In genomic region chr5:124724357-124725039, GRCh38 we compare ENCODE assay signal across 12 cellular contexts. TPM values are rescaled to one million over a fixed set of nuclear protein-coding genes. Genes with fewer than 3 reads are reported as not detected.
DNase-seq lines count a peak whose midpoint lies in the region; ATAC-seq and TF ChIP-seq lines count a peak whose summit lies in the region.
"Had no signal": no experiment of that assay in that cellular context is flagged by ENCODE, and none has a peak within 500 bp of the region (broad histone marks: within the 10 kb centered on the region; RNA-seq: fewer than 3 reads in every experiment).

No MANE protein-coding gene starts in this region.

- RAD21 ChIA-PET in HCT116 (lab: Charles Lee; ENCODE audit: low non-redundant PET in 1 of 2, low total read pairs in 2 of 2, uncharacterized antibody in 2 of 2, unreplicated experiment in 2 of 2): no interaction called here

- ATAC-seq in GM18867 (IDR thresholded peaks at IDR 0.05; ENCODE audit: unreplicated experiment) (peak; percentile 56), HCT116 (peak; percentile 11; the same call in 1 of the 2 replicates), HG03575 (IDR thresholded peaks at IDR 0.05; ENCODE audit: extremely low read depth, insufficient number of reproducible peaks, low FRiP score, unreplicated experiment) (peak; percentile 32)
- no peak for ATAC-seq in activated CD8-positive, alpha-beta memory T cell treated with anti-CD3 and anti-CD28 coated beads, Interleukin-2, amount 10 ng/mL, durations not matched to agents 7 days and 5 days
- ATAC-seq: activated naive CD8-positive, alpha-beta T cell treated with anti-CD3 and anti-CD28 coated beads, Interleukin-2, amount 50 U/mL, for 24 hours had no signal

- H2AFZ ChIP-seq in HCT116 (ENCODE audit: low read depth, low read length, poor library complexity, severe bottlenecking): no peak overlapping the region

- no peak overlapping the region for H3K27ac ChIP-seq in HCT116 (ENCODE audit: low read depth, low read length)

- TF ChIP-seq CTCF in HCT116 (IDR thresholded peaks at IDR 0.05 in 2 of 3, conservative IDR thresholded peaks at IDR 0.05 in 1 of 3; ENCODE audit: borderline replicate concordance in 1 of 3, insufficient read depth in 1 of 3, low read depth in 2 of 3, low read length in 2 of 3): no peak

- DNase-seq in HCT116 (ENCODE audit: low read depth, low spot score) (no peak), KG1 (lab: John Stamatoyannopoulos, UW) (no peak), erythroblast (lab: John Stamatoyannopoulos, UW) (no peak)
- DNase-seq in activated CD4-positive, alpha-beta T cell treated with anti-CD3 and anti-CD28 coated beads for 48 hours: no peak
- no peak for DNase-seq in activated CD8-positive, alpha-beta memory T cell treated with anti-CD3 and anti-CD28 coated beads, Interleukin-2, amount 10 ng/mL, durations not matched to agents 7 days and 5 days
- DNase-seq: activated naive CD8-positive, alpha-beta T cell treated with anti-CD3 and anti-CD28 coated beads, Interleukin-2, amount 50 U/mL, for 24 hours; Calu3; foreskin fibroblast; NCI-H774 had no signal

- TF ChIP-seq RAD21 in HCT116 (IDR thresholded peaks at IDR 0.05; ENCODE audit: low read depth): no peak

- TF ChIP-seq POLR2A in HCT116 (IDR thresholded peaks at IDR 0.05; ENCODE audit: borderline replicate concordance, extremely low read depth, insufficient read depth, insufficient read length) (no peak), erythroblast (IDR thresholded peaks at IDR 0.05; ENCODE audit: low read length) (no peak)

- H3K27me3 Mint-ChIP-seq in activated CD8-positive, alpha-beta memory T cell treated with anti-CD3 and anti-CD28 coated beads, Interleukin-2, amount 10 ng/mL, durations not matched to agents 7 days and 5 days: no peaks in the 10 kb centered on the region

- 0 out of 2 replicates have a peak overlapping the region, but pooled peaks have one; percentile 13 for H3K4me2 ChIP-seq in HCT116 (ENCODE audit: low read length)

- no peak overlapping the region for H3K4me3 Mint-ChIP-seq in activated CD8-positive, alpha-beta memory T cell treated with anti-CD3 and anti-CD28 coated beads, Interleukin-2, amount 10 ng/mL, durations not matched to agents 7 days and 5 days
- H3K4me3 Mint-ChIP-seq: activated naive CD8-positive, alpha-beta T cell treated with anti-CD3 and anti-CD28 coated beads, Interleukin-2, amount 50 U/mL, for 24 hours; neural crest cell had no signal

- no peaks in the 10 kb centered on the region for H4K20me1 ChIP-seq in HCT116 (ENCODE audit: insufficient read depth)

- H3K4me1 ChIP-seq in HCT116 (ENCODE audit: control insufficient read depth in 1 of 2, insufficient read depth in 2 of 2, low read length in 2 of 2): peaks cover 0 to 7% of the 10 kb centered on the region in 2 experiments; a peak in 2 of 4 replicates

- intact Hi-C loops in HCT116 (cut with micrococcal nuclease): no loop called here

- no peaks in the 10 kb centered on the region for H3K9me2 ChIP-seq in HCT116 (ENCODE audit: insufficient read depth)

- CTCF ChIA-PET in HCT116 (lab: Charles Lee): no interaction called here
- CTCF ChIA-PET in activated CD8-positive, alpha-beta memory T cell treated with anti-CD3 and anti-CD28 coated beads, Interleukin-2, amount 10 ng/mL, durations not matched to agents 7 days and 5 days (lab: Charles Lee): no interaction called here

- no peak overlapping the region for H3K9ac ChIP-seq in HCT116 (ENCODE audit: low read length)

- POLR2A ChIA-PET in HCT116 (lab: Charles Lee): no interaction called here

- H3K27ac Mint-ChIP-seq in activated CD8-positive, alpha-beta memory T cell treated with anti-CD3 and anti-CD28 coated beads, Interleukin-2, amount 10 ng/mL, durations not matched to agents 7 days and 5 days: no peak overlapping the region
- H3K27ac Mint-ChIP-seq: activated naive CD8-positive, alpha-beta T cell treated with anti-CD3 and anti-CD28 coated beads, Interleukin-2, amount 50 U/mL, for 24 hours had no signal

- BruUV-seq in HCT116 (replicated peaks; lab: Mats Ljungman, UMichigan): no TSS peak

- H3K9me3 ChIP-seq in HCT116 (ENCODE audit: control insufficient read depth in 1 of 2, insufficient read depth in 1 of 2, low read depth in 1 of 2, low read length in 2 of 2): no peaks in the 10 kb centered on the region

- H3K4me3 ChIP-seq in HCT116 (replicated peaks in 1 of 2; ENCODE audit: low read depth in 1 of 2, low read length in 2 of 2): no peak overlapping the region

- H3K79me2 ChIP-seq in HCT116 (ENCODE audit: insufficient read depth, low read length): no peaks in the 10 kb centered on the region

- no peaks in the 10 kb centered on the region for H3K4me1 Mint-ChIP-seq in activated CD8-positive, alpha-beta memory T cell treated with anti-CD3 and anti-CD28 coated beads, Interleukin-2, amount 10 ng/mL, durations not matched to agents 7 days and 5 days
- H3K4me1 Mint-ChIP-seq: activated naive CD8-positive, alpha-beta T cell treated with anti-CD3 and anti-CD28 coated beads, Interleukin-2, amount 50 U/mL, for 24 hours had no signal

- no peaks in the 10 kb centered on the region for H3K27me3 ChIP-seq in HCT116 (ENCODE audit: insufficient read depth, low read length)

- H3K36me3 Mint-ChIP-seq in activated CD8-positive, alpha-beta memory T cell treated with anti-CD3 and anti-CD28 coated beads, Interleukin-2, amount 10 ng/mL, durations not matched to agents 7 days and 5 days: no peaks in the 10 kb centered on the region

- H3K9me3 Mint-ChIP-seq in activated CD8-positive, alpha-beta memory T cell treated with anti-CD3 and anti-CD28 coated beads, Interleukin-2, amount 10 ng/mL, durations not matched to agents 7 days and 5 days (ENCODE audit: low read depth): peaks cover 5% of the 10 kb centered on the region
- H3K9me3 Mint-ChIP-seq: neural crest cell had no signal

- no peaks in the 10 kb centered on the region for H3K36me3 ChIP-seq in HCT116 (ENCODE audit: control insufficient read depth in 1 of 2, insufficient read depth in 2 of 2, low read length in 2 of 2)

TF ChIP-seq in HCT116, 20 proteins besides CTCF, POLR2A, EP300 and RAD21 (continues in another document):
- no peak for TF ChIP-seq ELF1 (IDR thresholded peaks at IDR 0.05; ENCODE audit: borderline replicate concordance, low read depth)
- no peak for TF ChIP-seq CEBPB (IDR thresholded peaks at IDR 0.05; ENCODE audit: low read depth)
- TF ChIP-seq ZBTB33 (IDR thresholded peaks at IDR 0.05; ENCODE audit: extremely low read depth, insufficient replicate concordance, low read length): no peak
- TF ChIP-seq SRF (IDR thresholded peaks at IDR 0.05; ENCODE audit: low read depth): no peak
- no peak for TF ChIP-seq SIN3A (IDR thresholded peaks at IDR 0.05; ENCODE audit: low read depth)
- TF ChIP-seq CBX3 (IDR thresholded peaks at IDR 0.05; ENCODE audit: low read depth): no peak
- TF ChIP-seq REST (IDR thresholded peaks at IDR 0.05; ENCODE audit: low read depth): no peak
- no peak for TF ChIP-seq YY1 (IDR thresholded peaks at IDR 0.05; ENCODE audit: extremely low read depth, insufficient replicate concordance, low read depth, low read length)
- TF ChIP-seq FOSL1 (IDR thresholded peaks at IDR 0.05; ENCODE audit: low read depth): no peak
- TF ChIP-seq MAX (IDR thresholded peaks at IDR 0.05): no peak
- no peak for TF ChIP-seq EGR1 (IDR thresholded peaks at IDR 0.05; ENCODE audit: low read depth)
- TF ChIP-seq POLR2AphosphoS5 (IDR thresholded peaks at IDR 0.05; ENCODE audit: low read depth, low read length): no peak
- TF ChIP-seq EZH2phosphoT487 (IDR thresholded peaks at IDR 0.05; ENCODE audit: borderline replicate concordance): no peak

RNA-seq across cellular contexts. Expression of gene ZNF608, which starts 21.9 kb away (rescaled TPM):
- 5.6 TPM for total RNA-seq in HCT116 (2021; ENCODE audit: unreplicated experiment)
- polyA plus RNA-seq in HCT116 (2012): 2.3 and 2.7 TPM in 2 replicates
- not detected for total RNA-seq in activated CD8-positive, alpha-beta memory T cell treated with anti-CD3 and anti-CD28 coated beads, Interleukin-2, amount 10 ng/mL, durations not matched to agents 7 days and 5 days
